Comparison of ENCODE assay signal across 22 cellular contexts in genomic region chr19:11507370-11508078, GRCh38. TPM values are rescaled to one million over a fixed set of nuclear protein-coding genes. Genes with fewer than 3 reads are reported as not detected.
DNase-seq lines count a peak whose midpoint lies in the region; ATAC-seq, FAIRE-seq and TF ChIP-seq lines count a peak whose summit lies in the region.
"Had no signal": no experiment of that assay in that cellular context is flagged by ENCODE, and none has a peak within 500 bp of the region (broad histone marks: within the 10 kb centered on the region; RNA-seq: fewer than 3 reads in every experiment).

No MANE protein-coding gene starts in this region.

- H3K27ac Mint-ChIP-seq in T-helper 1 cell treated with Interleukin-12 subunit alpha and Interleukin-12 subunit beta and Interleukin-4 antibody, amounts not matched to agents 30 μg/mL and 1 μg/mL, for 36 hours: no peak overlapping the region
- H3K27ac Mint-ChIP-seq in activated CD4-positive, alpha-beta memory T cell treated with anti-CD3 and anti-CD28 coated beads, Interleukin-2, amount 10 ng/mL, durations not matched to agents 7 days and 5 days: no peak overlapping the region
- H3K27ac Mint-ChIP-seq in naive B cell: peak overlapping the region in 2 of 6 donors; percentile 44 to 94

- H3K27me3 Mint-ChIP-seq in T-helper 1 cell treated with Interleukin-12 subunit alpha and Interleukin-12 subunit beta and Interleukin-4 antibody, amounts not matched to agents 30 μg/mL and 1 μg/mL, for 36 hours (ENCODE audit: low read depth): no peaks in the 10 kb centered on the region
- no peaks in the 10 kb centered on the region for H3K27me3 Mint-ChIP-seq in activated CD4-positive, alpha-beta memory T cell treated with anti-CD3 and anti-CD28 coated beads, Interleukin-2, amount 10 ng/mL, durations not matched to agents 7 days and 5 days
- no peaks in the 10 kb centered on the region for H3K27me3 Mint-ChIP-seq in naive B cell
- H3K27me3 Mint-ChIP-seq: activated B cell treated with CpG ODN at 0.5 μM for 24 hours had no signal

- CTCF ChIA-PET in activated CD4-positive, alpha-beta memory T cell treated with anti-CD3 and anti-CD28 coated beads, Interleukin-2, amount 10 ng/mL, durations not matched to agents 7 days and 5 days (lab: Charles Lee): interaction anchor here (1.5 kb wide), 1 partner anchor 10 kb away, joined by 4 read pairs; no protein-coding TSS in a partner anchor

- no peak for DNase-seq in T-helper 1 cell
- peak; percentile 11 for DNase-seq in D721Med (ENCODE audit: insufficient read length, low spot score)
- DNase-seq in activated CD4-positive, alpha-beta memory T cell treated with anti-CD3 and anti-CD28 coated beads, Interleukin-2, amount 10 ng/mL, durations not matched to agents 7 days and 5 days: no peak
- DNase-seq in naive B cell: no peak
- DNase-seq in frontal cortex (ENCODE audit: low spot score in 2 of 2): no peak
- DNase-seq: activated B cell treated with CpG ODN at 0.5 μM for 24 hours; aorta; C1 segment of cervical spinal cord; erythroblast; GM23248; NCI-H2107; NCI-H748 treated with DMSO at 0.1 percent for 48 hours; Peyer's patch; sigmoid colon; stimulated activated CD4-positive, alpha-beta T cell treated with anti-CD3 and anti-CD28 coated beads, Interleukin-2, amount 100 ng/mL, for 24 hours; SW 1271 had no signal

- ATAC-seq in naive B cell (ENCODE audit: low read depth in 2 of 2): no peak
- no peak for ATAC-seq in HG03039 (IDR thresholded peaks at IDR 0.05; ENCODE audit: unreplicated experiment)
- no peak for ATAC-seq in HG03095 (IDR thresholded peaks at IDR 0.05; ENCODE audit: unreplicated experiment)
- ATAC-seq: GM12878 had no signal

- FAIRE-seq in D721Med (lab: Jason Lieb, UNC) (no peak), frontal cortex (lab: Jason Lieb, UNC) (no peak)
- FAIRE-seq: GM12878 had no signal

- peak overlapping the region; percentile 21 for H3K4me3 Mint-ChIP-seq in T-helper 1 cell treated with Interleukin-12 subunit alpha and Interleukin-12 subunit beta and Interleukin-4 antibody, amounts not matched to agents 30 μg/mL and 1 μg/mL, for 36 hours
- H3K4me3 Mint-ChIP-seq in activated CD4-positive, alpha-beta memory T cell treated with anti-CD3 and anti-CD28 coated beads, Interleukin-2, amount 10 ng/mL, durations not matched to agents 7 days and 5 days: peak overlapping the region; percentile 41
- peak overlapping the region in 7 of 8 donors; percentile 46 to 92 (median 78) for H3K4me3 Mint-ChIP-seq in naive B cell

- TF ChIP-seq CTCF in D721Med (IDR thresholded peaks at IDR 0.05; ENCODE audit: insufficient read depth, missing control alignments): no peak

- POLR2A ChIA-PET in activated CD4-positive, alpha-beta memory T cell treated with anti-CD3 and anti-CD28 coated beads, Interleukin-2, amount 10 ng/mL, durations not matched to agents 7 days and 5 days (lab: Charles Lee): interaction anchor here (2.5 to 3.2 kb wide), 2 partner anchors 21 to 25 kb away, joined by 11 to 14 read pairs; partner anchors contain the start of gene ECSIT

- peaks cover 17% of the 10 kb centered on the region for H3K4me1 Mint-ChIP-seq in T-helper 1 cell treated with Interleukin-12 subunit alpha and Interleukin-12 subunit beta and Interleukin-4 antibody, amounts not matched to agents 30 μg/mL and 1 μg/mL, for 36 hours (ENCODE audit: low read depth)
- peaks cover 20% of the 10 kb centered on the region for H3K4me1 Mint-ChIP-seq in activated CD4-positive, alpha-beta memory T cell treated with anti-CD3 and anti-CD28 coated beads, Interleukin-2, amount 10 ng/mL, durations not matched to agents 7 days and 5 days
- H3K4me1 Mint-ChIP-seq in naive B cell: peaks cover 16 to 30% (median 20%) of the 10 kb centered on the region in 3 donors

- H3K9me3 Mint-ChIP-seq in T-helper 1 cell treated with Interleukin-12 subunit alpha and Interleukin-12 subunit beta and Interleukin-4 antibody, amounts not matched to agents 30 μg/mL and 1 μg/mL, for 36 hours: no peaks in the 10 kb centered on the region
- H3K9me3 Mint-ChIP-seq in activated CD4-positive, alpha-beta memory T cell treated with anti-CD3 and anti-CD28 coated beads, Interleukin-2, amount 10 ng/mL, durations not matched to agents 7 days and 5 days: no peaks in the 10 kb centered on the region
- H3K9me3 Mint-ChIP-seq in naive B cell: no peaks in the 10 kb centered on the region
- H3K9me3 Mint-ChIP-seq: activated B cell treated with CpG ODN at 0.5 μM for 24 hours had no signal

- peaks cover 6% of the 10 kb centered on the region for H3K36me3 Mint-ChIP-seq in T-helper 1 cell treated with Interleukin-12 subunit alpha and Interleukin-12 subunit beta and Interleukin-4 antibody, amounts not matched to agents 30 μg/mL and 1 μg/mL, for 36 hours (ENCODE audit: low read depth)
- peaks cover 7% of the 10 kb centered on the region for H3K36me3 Mint-ChIP-seq in activated CD4-positive, alpha-beta memory T cell treated with anti-CD3 and anti-CD28 coated beads, Interleukin-2, amount 10 ng/mL, durations not matched to agents 7 days and 5 days (ENCODE audit: low read depth)
- peaks cover 0 to 11% of the 10 kb centered on the region in 2 donors for H3K36me3 Mint-ChIP-seq in naive B cell

RNA-seq across cellular contexts. Expression of gene ZNF653, which starts 1.9 kb away (rescaled TPM):
- total RNA-seq in activated CD4-positive, alpha-beta memory T cell treated with anti-CD3 and anti-CD28 coated beads, Interleukin-2, amount 10 ng/mL, durations not matched to agents 7 days and 5 days: 10 to 100 TPM; 15.6 to 16.5 TPM
- 1 to 10 TPM in 5 of 6 donors, not detected in 1; 1.0 to 3.6 (median 1.4) TPM for polyA plus RNA-seq in naive B cell (ENCODE audit: low read depth in 6 of 6)
- 16.3 TPM for total RNA-seq in frontal cortex

RNA-seq across cellular contexts. Expression of gene ECSIT, which starts 21.4 kb away (rescaled TPM):
- 10 to 100 TPM; 24.8 to 26.8 TPM for total RNA-seq in activated CD4-positive, alpha-beta memory T cell treated with anti-CD3 and anti-CD28 coated beads, Interleukin-2, amount 10 ng/mL, durations not matched to agents 7 days and 5 days
- polyA plus RNA-seq in naive B cell (ENCODE audit: low read depth in 6 of 6): 10 to 100 TPM; 29.7 to 51.2 (median 34.5) TPM
- total RNA-seq in frontal cortex: 60.3 TPM

RNA-seq across cellular contexts. Expression of gene ELAVL3, which starts 26.7 kb away (rescaled TPM):
- total RNA-seq in activated CD4-positive, alpha-beta memory T cell treated with anti-CD3 and anti-CD28 coated beads, Interleukin-2, amount 10 ng/mL, durations not matched to agents 7 days and 5 days: not detected
- not detected for polyA plus RNA-seq in naive B cell (ENCODE audit: low read depth in 6 of 6)
- total RNA-seq in frontal cortex: 98.2 TPM
- total RNA-seq: A172, activated B cell treated with CpG ODN at 0.5 μM for 24 hours, aorta, GM23248, tibial nerve had no signal
- polyA plus RNA-seq: GM23248 had no signal

RNA-seq across cellular contexts. Expression of gene CNN1, which starts 31.1 kb away (rescaled TPM):
- not detected for total RNA-seq in activated CD4-positive, alpha-beta memory T cell treated with anti-CD3 and anti-CD28 coated beads, Interleukin-2, amount 10 ng/mL, durations not matched to agents 7 days and 5 days
- under 1 TPM in 2 of 6 donors, not detected in 4; 0.65 TPM for polyA plus RNA-seq in naive B cell (ENCODE audit: low read depth in 6 of 6)
- total RNA-seq in frontal cortex: 1.2 TPM
- total RNA-seq: activated B cell treated with CpG ODN at 0.5 μM for 24 hours had no signal

RNA-seq across cellular contexts. Expression of gene ELOF1, which starts 51.5 kb away (rescaled TPM):
- total RNA-seq in activated CD4-positive, alpha-beta memory T cell treated with anti-CD3 and anti-CD28 coated beads, Interleukin-2, amount 10 ng/mL, durations not matched to agents 7 days and 5 days: 10 to 100 TPM; 49.7 to 50.2 TPM
- polyA plus RNA-seq in naive B cell (ENCODE audit: low read depth in 6 of 6): 100 to 1,000 TPM in 3 of 6 donors, 10 to 100 TPM in 3; 85.9 to 118 (median 99.2) TPM
- total RNA-seq in frontal cortex: 19.2 TPM

Comparison
In these comparisons a context has a peak if more than half of its experiments do, and no peak if none do; other contexts are left out.
1. H3K4me3 Mint-ChIP-seq: peak in every context shown above with its lines; median percentile 78 in naive B cell; 41 in activated CD4-positive, alpha-beta memory T cell treated with anti-CD3 and anti-CD28 coated beads, Interleukin-2, amount 10 ng/mL, durations not matched to agents 7 days and 5 days; 21 in T-helper 1 cell treated with Interleukin-12 subunit alpha and Interleukin-12 subunit beta and Interleukin-4 antibody, amounts not matched to agents 30 μg/mL and 1 μg/mL, for 36 hours.
2. RNA of gene ELAVL3, which starts 26.7 kb away (total RNA-seq): 98.2 TPM in frontal cortex (single experiment); not detected in activated CD4-positive, alpha-beta memory T cell treated with anti-CD3 and anti-CD28 coated beads, Interleukin-2, amount 10 ng/mL, durations not matched to agents 7 days and 5 days; every median in the first group is over 10 times any median in the second.